ENCODE assay signal across 8 cellular contexts in genomic region chr12:130818381-130819247, GRCh38. TPM values are rescaled to one million over a fixed set of nuclear protein-coding genes. Genes with fewer than 3 reads are reported as not detected.
DNase-seq lines count a peak whose midpoint lies in the region; ATAC-seq and TF ChIP-seq lines count a peak whose summit lies in the region.

No MANE protein-coding gene starts in this region.

- H3K36me3 Mint-ChIP-seq in CD4-positive, alpha-beta T cell (ENCODE audit: low read depth), result peaks cover 37% of the 10 kb centered on the region
- H3K36me3 Mint-ChIP-seq in T-helper 17 cell (ENCODE audit: low read depth), result peaks cover 2% of the 10 kb centered on the region

- in situ Hi-C loops in astrocyte of the spinal cord (cut with HindIII; ENCODE audit: low sequenced_read_pairs), result no loop called here

- no peaks in the 10 kb centered on the region for H3K9me3 Mint-ChIP-seq in CD4-positive, alpha-beta T cell

- peak overlapping the region; percentile 85 for H3K27ac Mint-ChIP-seq in CD4-positive, alpha-beta T cell
- peak overlapping the region; percentile 65 for H3K27ac Mint-ChIP-seq in T-helper 17 cell

- DNase-seq in CD4-positive, alpha-beta T cell, result peak; percentile 63 to 82 (median 69)
- DNase-seq in T-helper 17 cell, result peak; percentile 67 to 81 (median 78)
- peak; percentile 17 for DNase-seq in astrocyte of the spinal cord (ENCODE audit: low read depth, low spot score)
- peak; percentile 94 for DNase-seq in iPS-NIHi7 (ENCODE audit: extremely low spot score)
- DNase-seq in stimulated activated CD4-positive, alpha-beta T cell treated with anti-CD3 and anti-CD28 coated beads, Interleukin-12 subunit alpha, Interleukin-12 subunit beta, amount 100 ng/mL, for 48 hours (ENCODE audit: low read depth in 2 of 3, low spot score in 1 of 3), result peak; percentile 42 to 73 (median 71)
- no peak for DNase-seq in NCI-H446 treated with DMSO at 0.1 percent for 48 hours (lab: John Stamatoyannopoulos, UW)

- H3K4me3 Mint-ChIP-seq in CD4-positive, alpha-beta T cell, result peak overlapping the region; percentile 90
- H3K4me3 Mint-ChIP-seq in T-helper 17 cell, result peak overlapping the region; percentile 92

- peak; percentile 92 for TF ChIP-seq CTCF in CD4-positive, alpha-beta T cell (IDR thresholded peaks at IDR 0.05)
- TF ChIP-seq CTCF in astrocyte of the spinal cord (IDR thresholded peaks at IDR 0.05; ENCODE audit: low read depth, low read length), result peak; percentile 69

- H3K4me1 Mint-ChIP-seq in CD4-positive, alpha-beta T cell (ENCODE audit: low read depth), result peaks cover 23% of the 10 kb centered on the region
- peaks cover 18% of the 10 kb centered on the region for H3K4me1 Mint-ChIP-seq in T-helper 17 cell

- H3K27ac ChIP-seq in CD4-positive, alpha-beta T cell (ENCODE audit: low read depth, low read length), result no peak overlapping the region

- intact Hi-C loops in CD4-positive, alpha-beta T cell (cut with DNase I, micrococcal nuclease), result loop anchor here (1.0 to 2.0 kb wide), 2 partner anchors 18 to 57 kb away; no protein-coding TSS in a partner anchor

- H3K27me3 ChIP-seq in CD4-positive, alpha-beta T cell (ENCODE audit: control insufficient read depth, insufficient read depth, low read length), result no peaks in the 10 kb centered on the region

- no peaks in the 10 kb centered on the region for H3K9me3 ChIP-seq in CD4-positive, alpha-beta T cell (ENCODE audit: control insufficient read depth, low read length)
- no peaks in the 10 kb centered on the region for H3K9me3 ChIP-seq in T-helper 17 cell (ENCODE audit: control insufficient read depth, low read length, poor library complexity, severe bottlenecking)

- CTCF ChIA-PET in CD4-positive, alpha-beta T cell (lab: Charles Lee), result interaction anchor here (1.0 kb wide), 1 partner anchor 8 kb away, joined by 3 read pairs; no protein-coding TSS in a partner anchor

- no peaks in the 10 kb centered on the region for H3K27me3 Mint-ChIP-seq in CD4-positive, alpha-beta T cell
- H3K27me3 Mint-ChIP-seq in T-helper 17 cell, result no peaks in the 10 kb centered on the region

- POLR2A ChIA-PET in CD4-positive, alpha-beta T cell (lab: Charles Lee), result interaction anchor here (0.7 kb wide), 1 partner anchor 20 kb away, joined by 3 read pairs; no protein-coding TSS in a partner anchor

- ATAC-seq in CD4-positive, alpha-beta T cell (ENCODE audit: poor library complexity), result peak; percentile 88
- ATAC-seq in GM19452 (IDR thresholded peaks at IDR 0.05; ENCODE audit: unreplicated experiment) (peak; percentile 94), HG03565 (IDR thresholded peaks at IDR 0.05; ENCODE audit: unreplicated experiment) (peak; percentile 53), T-helper 17 cell (peak; percentile 96)

- peak overlapping the region; percentile 25 for H3K4me3 ChIP-seq in astrocyte of the spinal cord (ENCODE audit: low read depth, low read length)

RNA-seq across cellular contexts. Expression of gene STX2, which starts 20.4 kb away (rescaled TPM):
- total RNA-seq in CD4-positive, alpha-beta T cell, result 10 to 100 TPM; 13.4 to 14.1 TPM
- 10 to 100 TPM; 22.5 to 41.1 TPM for total RNA-seq in T-helper 17 cell

RNA-seq across cellular contexts. Expression of gene RAN, which starts 53.3 kb away (rescaled TPM):
- total RNA-seq in CD4-positive, alpha-beta T cell, result 100 to 1,000 TPM; 278 to 302 TPM
- total RNA-seq in T-helper 17 cell, result 100 to 1,000 TPM; 294 to 321 TPM
